1 cellular context compared by ENCODE assay signal in the genomic region with DNA sequence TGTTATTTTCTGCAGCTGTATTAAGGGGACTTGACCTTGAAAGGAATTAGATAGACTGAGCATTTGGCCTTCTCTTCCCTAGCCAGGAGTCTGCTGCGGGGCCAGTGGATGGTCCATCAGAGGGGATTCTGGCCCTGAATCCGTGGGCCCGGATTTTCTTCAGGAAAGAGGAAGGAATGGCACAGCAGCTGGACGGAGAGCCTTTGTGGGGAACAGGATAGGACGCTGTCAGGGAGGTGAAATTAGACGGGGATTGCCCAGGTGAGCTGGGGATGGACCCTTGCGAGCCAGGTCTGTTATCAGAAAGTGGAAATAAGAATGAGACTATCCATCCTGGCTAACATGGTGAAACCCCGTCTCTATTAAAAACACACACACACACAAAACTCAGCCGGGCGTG.
TF ChIP-seq lines count a peak whose summit lies in the region.

No MANE protein-coding gene starts in this region.

TF ChIP-seq in IMR-90, 13 proteins besides CTCF, POLR2A, EP300 and RAD21:
- no peak for TF ChIP-seq NFE2L2 (IDR thresholded peaks at IDR 0.05; ENCODE audit: low read depth, low read length)
- no peak for TF ChIP-seq BHLHE40 (IDR thresholded peaks at IDR 0.05; ENCODE audit: low read depth, low read length)
- no peak for TF ChIP-seq FOS (IDR thresholded peaks at IDR 0.05; ENCODE audit: low read depth, low read length)
- TF ChIP-seq, protein P1, sequence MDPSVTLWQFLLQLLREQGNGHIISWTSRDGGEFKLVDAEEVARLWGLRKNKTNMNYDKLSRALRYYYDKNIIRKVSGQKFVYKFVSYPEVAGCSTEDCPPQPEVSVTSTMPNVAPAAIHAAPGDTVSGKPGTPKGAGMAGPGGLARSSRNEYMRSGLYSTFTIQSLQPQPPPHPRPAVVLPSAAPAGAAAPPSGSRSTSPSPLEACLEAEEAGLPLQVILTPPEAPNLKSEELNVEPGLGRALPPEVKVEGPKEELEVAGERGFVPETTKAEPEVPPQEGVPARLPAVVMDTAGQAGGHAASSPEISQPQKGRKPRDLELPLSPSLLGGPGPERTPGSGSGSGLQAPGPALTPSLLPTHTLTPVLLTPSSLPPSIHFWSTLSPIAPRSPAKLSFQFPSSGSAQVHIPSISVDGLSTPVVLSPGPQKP (IDR thresholded peaks at IDR 0.05; ENCODE audit: borderline replicate concordance, low read depth, low read length), result no peak
- TF ChIP-seq MXI1 (IDR thresholded peaks at IDR 0.05; ENCODE audit: borderline replicate concordance, low read depth, low read length), result no peak
TF ChIP-seq in IMR-90: peak in this region for 0.
